ENCODE assay signal across 14 cellular contexts in genomic region chr13:80586356-80586755, GRCh38.
DNase-seq lines count a peak whose midpoint lies in the region; ATAC-seq and TF ChIP-seq lines count a peak whose summit lies in the region.
"Had no signal": no experiment of that assay in that cellular context is flagged by ENCODE, and none has a peak within 500 bp of the region (broad histone marks: within the 10 kb centered on the region; RNA-seq: fewer than 3 reads in every experiment).

No MANE protein-coding gene starts in this region.

- no peak overlapping the region for H3K4me3 Mint-ChIP-seq in MCF 10A (ENCODE audit: unreplicated experiment)
- H3K4me3 Mint-ChIP-seq in type B pancreatic cell, result no peak overlapping the region
- H3K4me3 Mint-ChIP-seq in activated T-helper 2 cell treated with anti-CD3 and anti-CD28 coated beads, Interferon-gamma antibody, Interleukin-2, Interleukin-4, amounts not matched to agents 10 μg/mL and 5 μg/mL and 100 μg/mL, durations not matched to agents 14 hours and 24 hours and 36 hours (ENCODE audit: low read depth), result no peak overlapping the region
- H3K4me3 Mint-ChIP-seq: HFFc6 had no signal

- H3K36me3 Mint-ChIP-seq in MCF 10A (ENCODE audit: insufficient read depth, unreplicated experiment), result no peaks in the 10 kb centered on the region
- H3K36me3 Mint-ChIP-seq in type B pancreatic cell, result no peaks in the 10 kb centered on the region
- H3K36me3 Mint-ChIP-seq in activated T-helper 2 cell treated with anti-CD3 and anti-CD28 coated beads, Interferon-gamma antibody, Interleukin-2, Interleukin-4, amounts not matched to agents 10 μg/mL and 5 μg/mL and 100 μg/mL, durations not matched to agents 14 hours and 24 hours and 36 hours (ENCODE audit: low read depth), result no peaks in the 10 kb centered on the region

- no peak overlapping the region for H3K27ac ChIP-seq in breast epithelium
- H3K27ac ChIP-seq: SJCRH30 had no signal

- ATAC-seq in HG03469 (IDR thresholded peaks at IDR 0.05; ENCODE audit: unreplicated experiment), result no peak

- H3K4me1 ChIP-seq in breast epithelium, result no peaks in the 10 kb centered on the region
- H3K4me1 ChIP-seq: SJCRH30 had no signal

- DNase-seq in MCF 10A (ENCODE audit: unreplicated experiment), result peak; percentile 31
- no peak for DNase-seq in breast epithelium (ENCODE audit: low spot score in 2 of 2)
- peak; percentile 3 for DNase-seq in astrocyte of the spinal cord (ENCODE audit: low read depth, low spot score)
- peak; percentile 27 for DNase-seq in fibroblast of the aortic adventitia (ENCODE audit: low read depth)
- DNase-seq in T-helper 2 cell, result no peak
- DNase-seq in type B pancreatic cell (ENCODE audit: extremely low spot score, unreplicated experiment), result no peak
- no peak for DNase-seq in activated T-helper 2 cell treated with anti-CD3 and anti-CD28 coated beads, Interferon-gamma antibody, Interleukin-2, Interleukin-4, amounts not matched to agents 10 μg/mL and 5 μg/mL and 100 μg/mL, durations not matched to agents 14 hours and 24 hours and 36 hours (ENCODE audit: low spot score)
- DNase-seq: DMS 273 treated with DMSO at 0.1 percent for 48 hours, HFFc6, NCI-H146, NCI-H345, SJCRH30 had no signal

- intact Hi-C loops in MCF 10A (cut with micrococcal nuclease), result no loop called here
- intact Hi-C loops in breast epithelium (cut with DNase I; ENCODE audit: low total_unique reads), result no loop called here
- intact Hi-C loops in activated T-helper 2 cell treated with anti-CD3 and anti-CD28 coated beads, Interferon-gamma antibody, Interleukin-2, Interleukin-4, amounts not matched to agents 10 μg/mL and 5 μg/mL and 100 μg/mL, durations not matched to agents 14 hours and 24 hours and 36 hours (cut with micrococcal nuclease), result no loop called here

- H3K27me3 ChIP-seq in breast epithelium, result no peaks in the 10 kb centered on the region
- H3K27me3 ChIP-seq: BLaER1 treated with 17β-estradiol and CSF1 and Interleukin-3, amounts not matched to agents 10 nM and 100 nM; SJCRH30 had no signal

- H3K4me1 Mint-ChIP-seq in MCF 10A (ENCODE audit: insufficient read depth, unreplicated experiment), result no peaks in the 10 kb centered on the region
- H3K4me1 Mint-ChIP-seq in type B pancreatic cell (ENCODE audit: unreplicated experiment), result no peaks in the 10 kb centered on the region
- H3K4me1 Mint-ChIP-seq in activated T-helper 2 cell treated with anti-CD3 and anti-CD28 coated beads, Interferon-gamma antibody, Interleukin-2, Interleukin-4, amounts not matched to agents 10 μg/mL and 5 μg/mL and 100 μg/mL, durations not matched to agents 14 hours and 24 hours and 36 hours (ENCODE audit: low read depth), result no peaks in the 10 kb centered on the region

- in situ Hi-C loops in astrocyte of the spinal cord (cut with HindIII; ENCODE audit: low sequenced_read_pairs), result no loop called here

- no peak overlapping the region for H3K4me3 ChIP-seq in breast epithelium
- no peak overlapping the region for H3K4me3 ChIP-seq in astrocyte of the spinal cord (ENCODE audit: low read depth, low read length)
- H3K4me3 ChIP-seq in fibroblast of the aortic adventitia (ENCODE audit: low read depth, low read length), result no peak overlapping the region
- H3K4me3 ChIP-seq: BLaER1 treated with 17β-estradiol and CSF1 and Interleukin-3, amounts not matched to agents 10 nM and 100 nM; SJCRH30 had no signal

- CTCF ChIA-PET in MCF 10A (lab: Yijun Ruan, JAX), result no interaction called here

- H3K27ac Mint-ChIP-seq in MCF 10A (ENCODE audit: low read depth, unreplicated experiment) (no peak overlapping the region), type B pancreatic cell (no peak overlapping the region)
- H3K27ac Mint-ChIP-seq in activated T-helper 2 cell treated with anti-CD3 and anti-CD28 coated beads, Interferon-gamma antibody, Interleukin-2, Interleukin-4, amounts not matched to agents 10 μg/mL and 5 μg/mL and 100 μg/mL, durations not matched to agents 14 hours and 24 hours and 36 hours, result no peak overlapping the region
- H3K27ac Mint-ChIP-seq: HFFc6 had no signal

- no peak for TF ChIP-seq POLR2A in breast epithelium (IDR thresholded peaks at IDR 0.05)

- POLR2A ChIA-PET in MCF 10A (lab: Yijun Ruan, JAX), result interaction anchor here (0.7 kb wide), 1 partner anchor 337 kb away, joined by 4 read pairs; no protein-coding TSS in a partner anchor

- H3K9me3 Mint-ChIP-seq in MCF 10A (ENCODE audit: unreplicated experiment) (no peaks in the 10 kb centered on the region), type B pancreatic cell (peaks cover 4% of the 10 kb centered on the region)
- no peaks in the 10 kb centered on the region for H3K9me3 Mint-ChIP-seq in activated T-helper 2 cell treated with anti-CD3 and anti-CD28 coated beads, Interferon-gamma antibody, Interleukin-2, Interleukin-4, amounts not matched to agents 10 μg/mL and 5 μg/mL and 100 μg/mL, durations not matched to agents 14 hours and 24 hours and 36 hours

- no TSS peak for BruUV-seq in MCF 10A (replicated peaks; lab: Mats Ljungman, UMichigan)

- H3K27me3 Mint-ChIP-seq in MCF 10A (ENCODE audit: insufficient read depth, unreplicated experiment) (no peaks in the 10 kb centered on the region), type B pancreatic cell (no peaks in the 10 kb centered on the region)
- no peaks in the 10 kb centered on the region for H3K27me3 Mint-ChIP-seq in activated T-helper 2 cell treated with anti-CD3 and anti-CD28 coated beads, Interferon-gamma antibody, Interleukin-2, Interleukin-4, amounts not matched to agents 10 μg/mL and 5 μg/mL and 100 μg/mL, durations not matched to agents 14 hours and 24 hours and 36 hours (ENCODE audit: low read depth)

- TF ChIP-seq CTCF in MCF 10A (IDR thresholded peaks at IDR 0.05; ENCODE audit: unreplicated experiment), result no peak
- no peak for TF ChIP-seq CTCF in breast epithelium (IDR thresholded peaks at IDR 0.05)
- TF ChIP-seq CTCF in astrocyte of the spinal cord (IDR thresholded peaks at IDR 0.05; ENCODE audit: low read depth, low read length), result no peak
- TF ChIP-seq CTCF in fibroblast of the aortic adventitia (IDR thresholded peaks at IDR 0.05; ENCODE audit: insufficient read depth, low read length), result no peak
- TF ChIP-seq CTCF in type B pancreatic cell (conservative IDR thresholded peaks at IDR 0.05), result no peak

- H3K9me3 ChIP-seq in breast epithelium, result peaks cover 0 to 6% of the 10 kb centered on the region in 2 donors
- H3K9me3 ChIP-seq: SJCRH30 had no signal

- no peaks in the 10 kb centered on the region for H3K36me3 ChIP-seq in breast epithelium
- H3K36me3 ChIP-seq: BLaER1 treated with 17β-estradiol and CSF1 and Interleukin-3, amounts not matched to agents 10 nM and 100 nM; SJCRH30 had no signal

Comparison
In these comparisons a context has a peak if more than half of its experiments do, and no peak if none do; other contexts are left out.
1. DNase-seq: peak in MCF 10A (single experiment), astrocyte of the spinal cord (single experiment) and fibroblast of the aortic adventitia (single experiment); none in breast epithelium (0 of 2), T-helper 2 cell (0 of 5), type B pancreatic cell (single experiment) and activated T-helper 2 cell treated with anti-CD3 and anti-CD28 coated beads, Interferon-gamma antibody, Interleukin-2, Interleukin-4, amounts not matched to agents 10 μg/mL and 5 μg/mL and 100 μg/mL, durations not matched to agents 14 hours and 24 hours and 36 hours (single experiment).